Comparison of ENCODE assay signal across 1 cellular context in the genomic region with DNA sequence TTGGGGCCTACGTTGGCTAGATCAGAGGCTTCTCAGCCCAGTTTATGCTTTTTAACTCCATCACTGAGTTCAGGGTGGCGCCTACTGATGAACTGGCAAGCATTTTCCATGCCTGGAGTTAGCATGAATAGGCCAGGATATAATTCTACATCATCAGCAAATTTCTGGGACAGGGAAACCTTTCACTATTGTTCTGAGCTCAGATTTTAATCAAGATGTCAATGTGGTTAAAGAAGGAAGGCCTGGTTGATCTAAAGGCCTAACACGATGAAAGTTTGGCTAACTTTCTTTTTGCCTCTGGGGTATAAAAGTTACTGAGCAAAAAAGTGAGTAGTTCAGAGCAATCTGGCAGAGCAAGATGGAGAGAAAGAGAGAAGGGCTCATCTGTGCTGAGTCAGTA.
TF ChIP-seq lines count a peak whose summit lies in the region.

No MANE protein-coding gene starts in this region.

TF ChIP-seq in K562, 482 proteins besides CTCF, POLR2A, EP300 and RAD21:
- TF ChIP-seq KLF16 (IDR thresholded peaks at IDR 0.05) (no peak), ZNF316 (IDR thresholded peaks at IDR 0.05) (peak; percentile 95), NFE2 (IDR thresholded peaks at IDR 0.05; ENCODE audit: low read depth) (no peak), ZNF668 (CRISPR knock-in tag; IDR thresholded peaks at IDR 0.05) (no peak), KAT2B (IDR thresholded peaks at IDR 0.05; ENCODE audit: low read depth, low read length) (no peak), TOE1 (IDR thresholded peaks at IDR 0.05; ENCODE audit: borderline replicate concordance) (no peak), TOE1 (CRISPR knock-in tag; IDR thresholded peaks at IDR 0.05; ENCODE audit: borderline replicate concordance, low read depth) (no peak), HDAC6 (IDR thresholded peaks at IDR 0.05; ENCODE audit: low read depth, low read length) (no peak), ZNF785 (CRISPR knock-in tag; IDR thresholded peaks at IDR 0.05) (no peak), NR3C1 (CRISPR knock-in tag; IDR thresholded peaks at IDR 0.05) (no peak), GABPB1 (CRISPR knock-in tag; IDR thresholded peaks at IDR 0.05) (no peak), THRAP3 (IDR thresholded peaks at IDR 0.05; ENCODE audit: borderline replicate concordance) (no peak), POLR2AphosphoS5 (IDR thresholded peaks at IDR 0.05; ENCODE audit: control insufficient read depth, insufficient read depth, low read depth, low read length) (no peak), HDAC2 (IDR thresholded peaks at IDR 0.05) (no peak), C11orf30 (IDR thresholded peaks at IDR 0.05; ENCODE audit: low read depth) (peak; percentile 88), CEBPB (tag; IDR thresholded peaks at IDR 0.05) (no peak), NBN (IDR thresholded peaks at IDR 0.05; ENCODE audit: low read depth) (no peak), MAFG (tag; conservative IDR thresholded peaks at IDR 0.05) (peak; percentile 64), MCM5 (IDR thresholded peaks at IDR 0.05; ENCODE audit: low read depth) (no peak), ZFP30 (CRISPR knock-in tag; IDR thresholded peaks at IDR 0.05; ENCODE audit: borderline replicate concordance) (no peak), PRPF4 (IDR thresholded peaks at IDR 0.05; ENCODE audit: insufficient read depth, low read depth, low read length, poor library complexity, severe bottlenecking) (no peak), MAFK (IDR thresholded peaks at IDR 0.05; ENCODE audit: low read length) (peak; percentile 51; the same call in 1 of the 2 replicates), NR2C2 (CRISPR knock-in tag; IDR thresholded peaks at IDR 0.05) (no peak), NR2C2 (tag; IDR thresholded peaks at IDR 0.05) (0 out of 2 replicates have a peak, but pooled peaks have one; percentile 15), ZNF253 (CRISPR knock-in tag; conservative IDR thresholded peaks at IDR 0.05) (no peak), MAFF (IDR thresholded peaks at IDR 0.05; ENCODE audit: low read length) (peak; percentile 46; the same call in 1 of the 2 replicates), TAF15 (IDR thresholded peaks at IDR 0.05; ENCODE audit: low read depth, low read length) (no peak), ASH1L (IDR thresholded peaks at IDR 0.05; ENCODE audit: borderline replicate concordance, low read depth, partially characterized antibody) (no peak)
- TF ChIP-seq, protein P1, sequence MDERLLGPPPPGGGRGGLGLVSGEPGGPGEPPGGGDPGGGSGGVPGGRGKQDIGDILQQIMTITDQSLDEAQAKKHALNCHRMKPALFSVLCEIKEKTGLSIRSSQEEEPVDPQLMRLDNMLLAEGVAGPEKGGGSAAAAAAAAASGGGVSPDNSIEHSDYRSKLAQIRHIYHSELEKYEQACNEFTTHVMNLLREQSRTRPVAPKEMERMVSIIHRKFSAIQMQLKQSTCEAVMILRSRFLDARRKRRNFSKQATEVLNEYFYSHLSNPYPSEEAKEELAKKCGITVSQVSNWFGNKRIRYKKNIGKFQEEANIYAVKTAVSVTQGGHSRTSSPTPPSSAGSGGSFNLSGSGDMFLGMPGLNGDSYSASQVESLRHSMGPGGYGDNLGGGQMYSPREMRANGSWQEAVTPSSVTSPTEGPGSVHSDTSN (CRISPR knock-in tag; IDR thresholded peaks at IDR 0.05; ENCODE audit: low read depth) = no peak
- TF ChIP-seq, protein P1 (tag; conservative IDR thresholded peaks at IDR 0.05; ENCODE audit: low read depth) = no peak
- TF ChIP-seq, protein P2, sequence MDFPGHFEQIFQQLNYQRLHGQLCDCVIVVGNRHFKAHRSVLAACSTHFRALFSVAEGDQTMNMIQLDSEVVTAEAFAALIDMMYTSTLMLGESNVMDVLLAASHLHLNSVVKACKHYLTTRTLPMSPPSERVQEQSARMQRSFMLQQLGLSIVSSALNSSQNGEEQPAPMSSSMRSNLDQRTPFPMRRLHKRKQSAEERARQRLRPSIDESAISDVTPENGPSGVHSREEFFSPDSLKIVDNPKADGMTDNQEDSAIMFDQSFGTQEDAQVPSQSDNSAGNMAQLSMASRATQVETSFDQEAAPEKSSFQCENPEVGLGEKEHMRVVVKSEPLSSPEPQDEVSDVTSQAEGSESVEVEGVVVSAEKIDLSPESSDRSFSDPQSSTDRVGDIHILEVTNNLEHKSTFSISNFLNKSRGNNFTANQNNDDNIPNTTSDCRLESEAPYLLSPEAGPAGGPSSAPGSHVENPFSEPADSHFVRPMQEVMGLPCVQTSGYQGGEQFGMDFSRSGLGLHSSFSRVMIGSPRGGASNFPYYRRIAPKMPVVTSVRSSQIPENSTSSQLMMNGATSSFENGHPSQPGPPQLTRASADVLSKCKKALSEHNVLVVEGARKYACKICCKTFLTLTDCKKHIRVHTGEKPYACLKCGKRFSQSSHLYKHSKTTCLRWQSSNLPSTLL (IDR thresholded peaks at IDR 0.05) = no peak
- TF ChIP-seq, protein P3, sequence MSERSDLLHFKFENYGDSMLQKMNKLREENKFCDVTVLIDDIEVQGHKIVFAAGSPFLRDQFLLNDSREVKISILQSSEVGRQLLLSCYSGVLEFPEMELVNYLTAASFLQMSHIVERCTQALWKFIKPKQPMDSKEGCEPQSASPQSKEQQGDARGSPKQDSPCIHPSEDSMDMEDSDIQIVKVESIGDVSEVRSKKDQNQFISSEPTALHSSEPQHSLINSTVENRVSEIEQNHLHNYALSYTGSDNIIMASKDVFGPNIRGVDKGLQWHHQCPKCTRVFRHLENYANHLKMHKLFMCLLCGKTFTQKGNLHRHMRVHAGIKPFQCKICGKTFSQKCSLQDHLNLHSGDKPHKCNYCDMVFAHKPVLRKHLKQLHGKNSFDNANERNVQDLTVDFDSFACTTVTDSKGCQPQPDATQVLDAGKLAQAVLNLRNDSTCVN (CRISPR knock-in tag; IDR thresholded peaks at IDR 0.05) = no peak
- TF ChIP-seq, protein P4, sequence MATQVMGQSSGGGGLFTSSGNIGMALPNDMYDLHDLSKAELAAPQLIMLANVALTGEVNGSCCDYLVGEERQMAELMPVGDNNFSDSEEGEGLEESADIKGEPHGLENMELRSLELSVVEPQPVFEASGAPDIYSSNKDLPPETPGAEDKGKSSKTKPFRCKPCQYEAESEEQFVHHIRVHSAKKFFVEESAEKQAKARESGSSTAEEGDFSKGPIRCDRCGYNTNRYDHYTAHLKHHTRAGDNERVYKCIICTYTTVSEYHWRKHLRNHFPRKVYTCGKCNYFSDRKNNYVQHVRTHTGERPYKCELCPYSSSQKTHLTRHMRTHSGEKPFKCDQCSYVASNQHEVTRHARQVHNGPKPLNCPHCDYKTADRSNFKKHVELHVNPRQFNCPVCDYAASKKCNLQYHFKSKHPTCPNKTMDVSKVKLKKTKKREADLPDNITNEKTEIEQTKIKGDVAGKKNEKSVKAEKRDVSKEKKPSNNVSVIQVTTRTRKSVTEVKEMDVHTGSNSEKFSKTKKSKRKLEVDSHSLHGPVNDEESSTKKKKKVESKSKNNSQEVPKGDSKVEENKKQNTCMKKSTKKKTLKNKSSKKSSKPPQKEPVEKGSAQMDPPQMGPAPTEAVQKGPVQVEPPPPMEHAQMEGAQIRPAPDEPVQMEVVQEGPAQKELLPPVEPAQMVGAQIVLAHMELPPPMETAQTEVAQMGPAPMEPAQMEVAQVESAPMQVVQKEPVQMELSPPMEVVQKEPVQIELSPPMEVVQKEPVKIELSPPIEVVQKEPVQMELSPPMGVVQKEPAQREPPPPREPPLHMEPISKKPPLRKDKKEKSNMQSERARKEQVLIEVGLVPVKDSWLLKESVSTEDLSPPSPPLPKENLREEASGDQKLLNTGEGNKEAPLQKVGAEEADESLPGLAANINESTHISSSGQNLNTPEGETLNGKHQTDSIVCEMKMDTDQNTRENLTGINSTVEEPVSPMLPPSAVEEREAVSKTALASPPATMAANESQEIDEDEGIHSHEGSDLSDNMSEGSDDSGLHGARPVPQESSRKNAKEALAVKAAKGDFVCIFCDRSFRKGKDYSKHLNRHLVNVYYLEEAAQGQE (CRISPR knock-in tag; IDR thresholded peaks at IDR 0.05; ENCODE audit: low read depth) = no peak
- TF ChIP-seq, protein P5, sequence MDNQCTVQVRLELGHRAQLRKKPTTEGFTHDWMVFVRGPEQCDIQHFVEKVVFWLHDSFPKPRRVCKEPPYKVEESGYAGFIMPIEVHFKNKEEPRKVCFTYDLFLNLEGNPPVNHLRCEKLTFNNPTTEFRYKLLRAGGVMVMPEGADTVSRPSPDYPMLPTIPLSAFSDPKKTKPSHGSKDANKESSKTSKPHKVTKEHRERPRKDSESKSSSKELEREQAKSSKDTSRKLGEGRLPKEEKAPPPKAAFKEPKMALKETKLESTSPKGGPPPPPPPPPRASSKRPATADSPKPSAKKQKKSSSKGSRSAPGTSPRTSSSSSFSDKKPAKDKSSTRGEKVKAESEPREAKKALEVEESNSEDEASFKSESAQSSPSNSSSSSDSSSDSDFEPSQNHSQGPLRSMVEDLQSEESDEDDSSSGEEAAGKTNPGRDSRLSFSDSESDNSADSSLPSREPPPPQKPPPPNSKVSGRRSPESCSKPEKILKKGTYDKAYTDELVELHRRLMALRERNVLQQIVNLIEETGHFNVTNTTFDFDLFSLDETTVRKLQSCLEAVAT (IDR thresholded peaks at IDR 0.05) = no peak
